In genomic region chr3:46978985-46979944, GRCh38 we compare ENCODE assay signal across 8 cellular contexts. TPM values are rescaled to one million over a fixed set of nuclear protein-coding genes. Genes with fewer than 3 reads are reported as not detected.
DNase-seq lines count a peak whose midpoint lies in the region; ATAC-seq and TF ChIP-seq lines count a peak whose summit lies in the region.

NBEAL2 (plus strand) TSS chr3:46979666; CDS start chr3:46979862, 196 bp downstream.

- H3K9me3 ChIP-seq in PC-3 (ENCODE audit: low read length) (no peaks in the 10 kb centered on the region), mucosa of stomach (ENCODE audit: control insufficient read depth, low read length) (no peaks in the 10 kb centered on the region)

- no peak for TF ChIP-seq CTCF in PC-3 (conservative IDR thresholded peaks at IDR 0.05; ENCODE audit: low read depth, low read length)

- H3K27ac ChIP-seq in PC-3 (ENCODE audit: low read length): peak within 1 kb of the TSS; percentile 40

- intact Hi-C loops in PC-3 (cut with micrococcal nuclease): no loop called here

- H3K4me1 ChIP-seq in PC-3 (ENCODE audit: insufficient read depth, low read length) (peaks cover 43% of the 10 kb centered on the region), mucosa of stomach (ENCODE audit: control insufficient read depth, insufficient read depth, low read length) (peaks cover 44% of the 10 kb centered on the region)

- no peaks in the 10 kb centered on the region for H3K9me2 ChIP-seq in PC-3 (replicated peaks; ENCODE audit: low read length)

- TF ChIP-seq POLR2A in erythroblast (IDR thresholded peaks at IDR 0.05; ENCODE audit: low read length): peak; percentile 87

- peak; percentile 42 for DNase-seq in DMS153 treated with DMSO at 0.1 percent for 48 hours (lab: John Stamatoyannopoulos, UW; ENCODE audit: unreplicated experiment)
- peak; percentile 94 for DNase-seq in PC-3
- peak; percentile 96 for DNase-seq in activated T-cell treated with anti-CD3 and anti-CD28 coated beads for 48 hours (ENCODE audit: low read depth)
- DNase-seq in erythroblast (lab: John Stamatoyannopoulos, UW): peak; percentile 96 to 98
- DNase-seq in stimulated activated CD8-positive, alpha-beta memory T cell treated with anti-CD3 and anti-CD28 coated beads, Interleukin-4, amount 100 ng/mL, for 48 hours: peak; percentile 97

- H3K27ac Mint-ChIP-seq in IgD-negative memory B cell: peak within 1 kb of the TSS; percentile 84 to 91 (median 91)

- ATAC-seq in GM21576 (IDR thresholded peaks at IDR 0.05; ENCODE audit: unreplicated experiment): peak; percentile 59
- peak; percentile 80 for ATAC-seq in PC-3

- peaks cover 10% of the 10 kb centered on the region for H4K20me1 ChIP-seq in PC-3 (ENCODE audit: low read length)

- H3K36me3 ChIP-seq in PC-3 (ENCODE audit: low read depth, low read length) (no peaks in the 10 kb centered on the region), mucosa of stomach (ENCODE audit: control insufficient read depth, insufficient read depth, low read length) (no peaks in the 10 kb centered on the region)

- TSS peak; percentile 33 for BruUV-seq in PC-3 (replicated peaks; lab: Mats Ljungman, UMichigan)

- H3K4me1 Mint-ChIP-seq in IgD-negative memory B cell: peaks cover 36 to 44% (median 38%) of the 10 kb centered on the region in 3 donors

- H3K27me3 Mint-ChIP-seq in IgD-negative memory B cell: no peaks in the 10 kb centered on the region

- POLR2A ChIA-PET in PC-3 (lab: Charles Lee; ENCODE audit: unreplicated experiment): interaction anchor here (0.8 to 1.0 kb wide), 2 partner anchors 44 to 881 kb away, joined by 5 read pairs; no protein-coding TSS in a partner anchor

- peak within 1 kb of the TSS; percentile 87 for H3K9ac ChIP-seq in PC-3 (ENCODE audit: low read length)
- peak within 1 kb of the TSS; percentile 96 for H3K9ac ChIP-seq in mucosa of stomach (ENCODE audit: low read length)

- peaks cover 61% of the 10 kb centered on the region for H3K79me2 ChIP-seq in PC-3 (ENCODE audit: low read length)

- H3K4me3 ChIP-seq in PC-3 (ENCODE audit: low read length) (peak within 1 kb of the TSS; percentile 93), mucosa of stomach (ENCODE audit: low read length) (peak within 1 kb of the TSS; percentile 73)

- H3F3A ChIP-seq in PC-3 (ENCODE audit: low read length, unreplicated experiment): no peaks in the 10 kb centered on the region

- H2AFZ ChIP-seq in PC-3 (ENCODE audit: low read length): peak within 1 kb of the TSS; percentile 99

- H3K27me3 ChIP-seq in PC-3 (ENCODE audit: low read length) (no peaks in the 10 kb centered on the region), mucosa of stomach (ENCODE audit: control insufficient read depth, insufficient read depth, low read length) (no peaks in the 10 kb centered on the region)

- H3K4me3 Mint-ChIP-seq in IgD-negative memory B cell: peak within 1 kb of the TSS; percentile 84 to 98 (median 89)

- H3K9me3 Mint-ChIP-seq in IgD-negative memory B cell: no peaks in the 10 kb centered on the region

- CTCF ChIA-PET in PC-3 (lab: Charles Lee): interaction anchor here (0.6 to 1.1 kb wide), 2 partner anchors 14 to 70 kb away, joined by 3 read pairs; no protein-coding TSS in a partner anchor

- peak within 1 kb of the TSS; percentile 100 for H3K4me2 ChIP-seq in PC-3 (ENCODE audit: low read length)

- H3K36me3 Mint-ChIP-seq in IgD-negative memory B cell: no peaks in the 10 kb centered on the region

RNA-seq across cellular contexts. Expression of gene NBEAL2, which starts in this region (rescaled TPM):
- polyA plus RNA-seq in IgD-negative memory B cell: 6.7 TPM
- 50.7 and 77.2 TPM in 2 replicates for total RNA-seq in PC-3 (2014; rRNA removed)

Comparison
In these comparisons a context has a peak if more than half of its experiments do, and no peak if none do; other contexts are left out.
1. Peak in every context shown above with its lines: DNase-seq, ATAC-seq, H3K4me3 ChIP-seq and H3K27ac ChIP-seq.
2. DNase-seq: peak in every context shown above with its lines; median percentile 97 in erythroblast; 97 in stimulated activated CD8-positive, alpha-beta memory T cell treated with anti-CD3 and anti-CD28 coated beads, Interleukin-4, amount 100 ng/mL, for 48 hours; 96 in activated T-cell treated with anti-CD3 and anti-CD28 coated beads for 48 hours; 94 in PC-3; 42 in DMS153 treated with DMSO at 0.1 percent for 48 hours.